In genomic region chr17:16417896-16418683, GRCh38 we compare ENCODE assay signal across 10 cellular contexts. TPM values are rescaled to one million over a fixed set of nuclear protein-coding genes. Genes with fewer than 3 reads are reported as not detected.
DNase-seq lines count a peak whose midpoint lies in the region; ATAC-seq and TF ChIP-seq lines count a peak whose summit lies in the region.
"Had no signal": no experiment of that assay in that cellular context is flagged by ENCODE, and none has a peak within 500 bp of the region (broad histone marks: within the 10 kb centered on the region; RNA-seq: fewer than 3 reads in every experiment).

No MANE protein-coding gene starts in this region.

- no peaks in the 10 kb centered on the region for H3K27me3 Mint-ChIP-seq in activated CD4-positive, alpha-beta T cell treated with anti-CD3 and anti-CD28 coated beads for 36 hours

- H3K27me3 ChIP-seq in SK-N-SH (ENCODE audit: insufficient read depth), result no peaks in the 10 kb centered on the region
- no peaks in the 10 kb centered on the region for H3K27me3 ChIP-seq in stomach

- DNase-seq in activated CD4-positive, alpha-beta T cell treated with anti-CD3 and anti-CD28 coated beads for 36 hours, result no peak
- DNase-seq in activated CD4-positive, alpha-beta T cell treated with anti-CD3 and anti-CD28 coated beads for 1 hour, result no peak
- DNase-seq in SK-N-SH, result no peak
- peak; percentile 74 for DNase-seq in foreskin melanocyte
- DNase-seq in stomach, result no peak
- no peak for DNase-seq in RKO (ENCODE audit: low spot score)
- DNase-seq in stimulated activated naive CD4-positive, alpha-beta T cell (lab: John Stamatoyannopoulos, UW), result no peak
- DNase-seq: activated CD4-positive, alpha-beta T cell treated with anti-CD3 and anti-CD28 coated beads, Interleukin-2, amount 50 U/mL, for 1 hour; NCI-H1417 had no signal

- H4K20me1 ChIP-seq in SK-N-SH (ENCODE audit: insufficient read depth), result no peaks in the 10 kb centered on the region

- peak overlapping the region; percentile 99 for H3K27ac Mint-ChIP-seq in activated CD4-positive, alpha-beta T cell treated with anti-CD3 and anti-CD28 coated beads for 36 hours

- peaks cover 53% of the 10 kb centered on the region for H3K4me1 Mint-ChIP-seq in activated CD4-positive, alpha-beta T cell treated with anti-CD3 and anti-CD28 coated beads for 36 hours

- H3K27ac ChIP-seq in SK-N-SH (ENCODE audit: low read depth in 2 of 2, low read length in 1 of 2) (peak overlapping the region; percentile 78 to 98), stomach (peak overlapping the region; percentile 20 to 93 (median 83))

- H3K9me3 ChIP-seq in SK-N-SH, result no peaks in the 10 kb centered on the region
- no peaks in the 10 kb centered on the region for H3K9me3 ChIP-seq in stomach

- H3K4me1 ChIP-seq in SK-N-SH (ENCODE audit: control insufficient read depth in 1 of 2, insufficient read depth in 2 of 2, low read depth in 1 of 2, low read length in 1 of 2) (peaks cover 26 to 35% of the 10 kb centered on the region in 2 experiments), stomach (peaks cover 18 to 57% (median 51%) of the 10 kb centered on the region in 4 donors)

- no peak overlapping the region for H2AFZ ChIP-seq in SK-N-SH (ENCODE audit: low read depth)

- TF ChIP-seq CTCF in SK-N-SH (IDR thresholded peaks at IDR 0.05) (no peak), stomach (IDR thresholded peaks at IDR 0.05) (no peak)

- no peaks in the 10 kb centered on the region for H3K9me2 ChIP-seq in SK-N-SH

- H3K36me3 ChIP-seq in SK-N-SH (replicated peaks in 1 of 2; ENCODE audit: control insufficient read depth in 1 of 2, insufficient read depth in 2 of 2, low read length in 1 of 2) (no peaks in the 10 kb centered on the region), stomach (peaks cover 9 to 23% (median 16%) of the 10 kb centered on the region in 4 donors)

- H3K9ac ChIP-seq in SK-N-SH, result peak overlapping the region; percentile 41; the same call in 1 of the 2 replicates

- H3K4me2 ChIP-seq in SK-N-SH, result peak overlapping the region; percentile 83

- H3F3A ChIP-seq in SK-N-SH (replicated peaks; ENCODE audit: insufficient read depth), result peaks cover 34% of the 10 kb centered on the region

- H3K4me3 ChIP-seq in SK-N-SH (ENCODE audit: low read depth in 2 of 2, low read length in 1 of 2) (no peak overlapping the region), stomach (no peak overlapping the region)

- no peak for ATAC-seq in activated CD4-positive, alpha-beta T cell treated with anti-CD3 and anti-CD28 coated beads for 36 hours
- ATAC-seq in GM19467 (IDR thresholded peaks at IDR 0.05; ENCODE audit: unreplicated experiment), result no peak

- TF ChIP-seq EP300 in SK-N-SH (IDR thresholded peaks at IDR 0.05; ENCODE audit: borderline replicate concordance in 1 of 2, low read depth in 1 of 2, low read length in 1 of 2), result 0 out of 4 replicates have a peak, but pooled peaks of 1 of the 2 experiments have one; percentile 16
- no peak for TF ChIP-seq EP300 in stomach (IDR thresholded peaks at IDR 0.05)

- H3K4me3 Mint-ChIP-seq in activated CD4-positive, alpha-beta T cell treated with anti-CD3 and anti-CD28 coated beads for 36 hours, result peak overlapping the region; percentile 12

- no peaks in the 10 kb centered on the region for H3K9me3 Mint-ChIP-seq in activated CD4-positive, alpha-beta T cell treated with anti-CD3 and anti-CD28 coated beads for 36 hours (ENCODE audit: low read depth)

- POLR2A ChIA-PET in activated CD4-positive, alpha-beta T cell treated with anti-CD3 and anti-CD28 coated beads for 36 hours (lab: Charles Lee), result interaction anchor here (0.6 to 1.9 kb wide), 3 partner anchors 21 to 166 kb away, joined by 3 to 15 read pairs (median 5); no protein-coding TSS in a partner anchor
- POLR2A ChIA-PET in SK-N-SH (lab: Yijun Ruan, JAX), result interaction anchor here (0.7 to 1.5 kb wide), 3 partner anchors 21 to 216 kb away, joined by 3 to 9 read pairs (median 5); no protein-coding TSS in a partner anchor

- peaks cover 35% of the 10 kb centered on the region for H3K36me3 Mint-ChIP-seq in activated CD4-positive, alpha-beta T cell treated with anti-CD3 and anti-CD28 coated beads for 36 hours (ENCODE audit: low read depth)

- no peak for TF ChIP-seq POLR2A in stomach (IDR thresholded peaks at IDR 0.05)

- intact Hi-C loops in activated CD4-positive, alpha-beta T cell treated with anti-CD3 and anti-CD28 coated beads for 36 hours (cut with DNase I, micrococcal nuclease), result loop anchor here (2.0 to 10.0 kb wide), 7 partner anchors 37 to 1544 kb away; partner anchors contain the start of genes ADORA2B (in 1 of the 2), CENPV (in 1 of the 2), NCOR1 (in 1 of the 2) and UBB (in 1 of the 2)
- intact Hi-C loops in stomach (cut with DNase I; ENCODE audit: low total_unique reads), result no loop called here

- no peaks in the 10 kb centered on the region for H3K79me2 ChIP-seq in SK-N-SH (ENCODE audit: insufficient read depth)

- no peak for TF ChIP-seq RAD21 in SK-N-SH (IDR thresholded peaks at IDR 0.05; ENCODE audit: low read length)

- CTCF ChIA-PET in activated CD4-positive, alpha-beta T cell treated with anti-CD3 and anti-CD28 coated beads for 36 hours (lab: Charles Lee), result interaction anchor here (1.3 to 2.2 kb wide), 3 partner anchors 10 to 55 kb away, joined by 3 to 9 read pairs (median 5); no protein-coding TSS in a partner anchor
- CTCF ChIA-PET in SK-N-SH (lab: Yijun Ruan, JAX), result interaction anchor here (0.6 to 2.1 kb wide), 8 partner anchors 10 to 154 kb away, joined by 3 to 8 read pairs (median 4); no protein-coding TSS in a partner anchor

- 81% methylated on average over 6 of the region's 7 CpGs for WGBS in SK-N-SH (ENCODE audit: low lambda C conversion rate)
- 77 to 79% (median 78%) methylated on average over 4 to 7 of the region's 7 CpGs for WGBS in stomach, 5 donors

TF ChIP-seq in SK-N-SH, 30 proteins besides CTCF, POLR2A, EP300 and RAD21:
- TF ChIP-seq CHD2 (IDR thresholded peaks at IDR 0.05; ENCODE audit: low read length, partially characterized antibody) (no peak), MAX (IDR thresholded peaks at IDR 0.05; ENCODE audit: low read depth) (0 out of 2 replicates have a peak, but pooled peaks have one; percentile 27), RXRA (IDR thresholded peaks at IDR 0.05; ENCODE audit: borderline replicate concordance, low read depth) (peak; percentile 40; the same call in 1 of the 2 replicates), REST (IDR thresholded peaks at IDR 0.05; ENCODE audit: low read depth, low read length) (0 out of 2 replicates have a peak, but pooled peaks have one; percentile 51), TCF12 (IDR thresholded peaks at IDR 0.05) (peak; percentile 66), RCOR1 (IDR thresholded peaks at IDR 0.05; ENCODE audit: low read length) (no peak), NFIC (IDR thresholded peaks at IDR 0.05; ENCODE audit: borderline replicate concordance) (0 out of 2 replicates have a peak, but pooled peaks have one; percentile 24), PBX3 (IDR thresholded peaks at IDR 0.05) (peak; percentile 64; the same call in 1 of the 2 replicates)

RNA-seq across cellular contexts. Expression of gene TRPV2, which starts 2.7 kb away (rescaled TPM):
- 10 to 100 TPM; 24.3 to 35.6 TPM for total RNA-seq in activated CD4-positive, alpha-beta T cell treated with anti-CD3 and anti-CD28 coated beads for 36 hours
- 10.5 and 11.0 TPM in 2 replicates for polyA plus RNA-seq in SK-N-SH (2012; rRNA removed)
- 4.3 and 5.9 TPM in 2 replicates for polyA plus RNA-seq in SK-N-SH (2012; cell fraction: cytosol; rRNA removed)
- polyA plus RNA-seq in SK-N-SH (2012; cell fraction: nucleus; rRNA removed), result 10.6 and 16.4 TPM in 2 replicates
- total RNA-seq in stomach, result 10 to 100 TPM in 1 of 5 donors, 1 to 10 TPM in 3, under 1 TPM in 1; 0.58 to 24.8 (median 4.5) TPM
- polyA plus RNA-seq in stomach, result 1 to 10 TPM; 5.3 to 8.8 (median 6.4) TPM

RNA-seq across cellular contexts. Expression of gene UBB, which starts 37.2 kb away (rescaled TPM):
- total RNA-seq in activated CD4-positive, alpha-beta T cell treated with anti-CD3 and anti-CD28 coated beads for 36 hours, result 1,000 to 10,000 TPM; 1,578 to 1,806 TPM
- 2,465 and 2,693 TPM in 2 replicates for polyA plus RNA-seq in SK-N-SH (2012; rRNA removed)
- polyA plus RNA-seq in SK-N-SH (2012; cell fraction: cytosol; rRNA removed), result 2,233 and 2,530 TPM in 2 replicates
- polyA plus RNA-seq in SK-N-SH (2012; cell fraction: nucleus; rRNA removed), result 1,335 and 1,473 TPM in 2 replicates
- total RNA-seq in stomach, result 100 to 1,000 TPM; 621 to 929 (median 784) TPM
- polyA plus RNA-seq in stomach, result 1,000 to 10,000 TPM in 2 of 3 donors, 100 to 1,000 TPM in 1; 969 to 2,679 (median 1,248) TPM
